Comparison of ENCODE assay signal across 24 cellular contexts in the genomic region with DNA sequence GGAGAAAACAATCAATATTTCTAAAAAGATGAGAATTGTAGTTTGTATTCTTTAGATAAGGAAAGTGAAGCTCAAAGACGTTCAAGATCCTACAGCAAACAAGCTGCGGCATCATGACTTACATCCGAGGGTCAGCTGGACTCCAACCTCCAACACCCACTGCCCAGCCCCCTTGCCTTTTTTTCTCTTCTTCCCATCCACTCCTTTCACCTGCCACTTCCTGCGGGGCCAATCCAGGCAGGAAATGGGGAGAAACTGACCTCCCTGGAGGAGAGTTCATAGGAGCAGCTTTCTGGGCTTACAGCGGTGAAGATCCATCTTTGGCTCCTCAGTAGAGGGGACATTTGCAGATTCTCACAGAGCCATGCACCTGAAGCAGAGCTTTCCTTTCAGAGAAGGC.
DNase-seq lines count a peak whose midpoint lies in the region; ATAC-seq and TF ChIP-seq lines count a peak whose summit lies in the region.
"Had no signal": no experiment of that assay in that cellular context is flagged by ENCODE, and none has a peak within 500 bp of the region (broad histone marks: within the 10 kb centered on the region; RNA-seq: fewer than 3 reads in every experiment).

No MANE protein-coding gene starts in this region.

- no peak overlapping the region for H3K18ac ChIP-seq in H9 (ENCODE audit: insufficient read length, low read depth, low read length)

- no peak overlapping the region for H3K4me3 Mint-ChIP-seq in H9
- H3K4me3 Mint-ChIP-seq in osteocyte (ENCODE audit: unreplicated experiment), result no peak overlapping the region
- H3K4me3 Mint-ChIP-seq: CD14-positive monocyte; CD4-positive, alpha-beta T cell; CD8-positive, alpha-beta memory T cell; GM23338; HFFc6 had no signal

- H3K27ac Mint-ChIP-seq in H9 (peak overlapping the region in 2 of 3 experiments; percentile 29 to 34; a peak in 1 of 7 replicates), osteocyte (ENCODE audit: unreplicated experiment) (no peak overlapping the region)
- H3K27ac Mint-ChIP-seq: CD14-positive monocyte; CD4-positive, alpha-beta T cell; GM23338; HFFc6 had no signal

- DNase-seq in H9 (no peak), coronary artery (ENCODE audit: low spot score) (peak; percentile 36), iPS-NIHi7 (ENCODE audit: extremely low spot score) (peak; percentile 6), osteocyte (ENCODE audit: extremely low spot score, unreplicated experiment) (peak; percentile 77), stomach (no peak)
- DNase-seq: 8988T; ACHN; AML-193; BE2C; CD4-positive, alpha-beta T cell; CD8-positive, alpha-beta memory T cell; DMS 273 treated with DMSO at 0.1 percent for 48 hours; DMS79; EL; GDM1; HFFc6 had no signal

- H3K27me3 ChIP-seq in H9 (ENCODE audit: insufficient read depth, low read length) (no peaks in the 10 kb centered on the region), stomach (peaks cover 0 to 38% (median 0%) of the 10 kb centered on the region in 3 donors)
- H3K27me3 ChIP-seq: BE2C; BLaER1 treated with 17β-estradiol and CSF1 and Interleukin-3, amounts not matched to agents 10 nM and 100 nM had no signal

- no CpG with 5 or more reads among the region's 5 CpGs for WGBS in H9 (ENCODE audit: extremely low coverage, insufficient read length, low lambda C conversion rate)
- WGBS in stomach, 5 donors, result 54 to 69% (median 61%) methylated on average over 5 of the region's 5 CpGs

- no peak overlapping the region for H3K23ac ChIP-seq in H9 (ENCODE audit: insufficient read length, low read depth, low read length)

- no peak overlapping the region for H2BK20ac ChIP-seq in H9 (ENCODE audit: low read depth, low read length, poor library complexity, severe bottlenecking)

- no peak overlapping the region for H2BK12ac ChIP-seq in H9 (ENCODE audit: insufficient read length, low read depth, low read length)

- H2BK120ac ChIP-seq in H9 (ENCODE audit: low read depth, low read length, poor library complexity, severe bottlenecking), result no peak overlapping the region

- H4K91ac ChIP-seq in H9 (ENCODE audit: insufficient read length, low read depth, low read length), result no peak overlapping the region

- no peak overlapping the region for H2AFZ ChIP-seq in H9 (ENCODE audit: low read length)
- H2AFZ ChIP-seq: GM23338 had no signal

- peaks cover 0 to 4% (median 0%) of the 10 kb centered on the region in 3 experiments; a peak in 1 of 7 replicates for H3K36me3 Mint-ChIP-seq in H9 (ENCODE audit: insufficient read depth in 1 of 3, low read depth in 3 of 3)
- H3K36me3 Mint-ChIP-seq in osteocyte (ENCODE audit: unreplicated experiment), result no peaks in the 10 kb centered on the region
- H3K36me3 Mint-ChIP-seq: CD14-positive monocyte; CD8-positive, alpha-beta memory T cell had no signal

- no peaks in the 10 kb centered on the region for H3K36me3 ChIP-seq in stomach
- H3K36me3 ChIP-seq: BE2C; BLaER1 treated with 17β-estradiol and CSF1 and Interleukin-3, amounts not matched to agents 10 nM and 100 nM; HAP-1 had no signal

- no peaks in the 10 kb centered on the region for H3K9me3 ChIP-seq in H9 (ENCODE audit: control insufficient read depth, low read depth, low read length)
- H3K9me3 ChIP-seq in stomach, result no peaks in the 10 kb centered on the region
- H3K9me3 ChIP-seq: A549, BE2C, HAP-1 had no signal

- no peaks in the 10 kb centered on the region for H3K23me2 ChIP-seq in H9 (ENCODE audit: insufficient read length, low read depth, low read length, poor library complexity, severe bottlenecking)

- no peak overlapping the region for H2BK15ac ChIP-seq in H9 (ENCODE audit: low read depth, low read length)

- peaks cover 0 to 2% of the 10 kb centered on the region in 2 experiments; a peak in 2 of 5 replicates for H3K9me3 Mint-ChIP-seq in H9
- no peaks in the 10 kb centered on the region for H3K9me3 Mint-ChIP-seq in osteocyte (ENCODE audit: unreplicated experiment)
- H3K9me3 Mint-ChIP-seq: CD4-positive, alpha-beta T cell; CD8-positive, alpha-beta memory T cell had no signal

- H3K27ac ChIP-seq in H9 (ENCODE audit: insufficient read length, low read depth, low read length), result no peak overlapping the region
- no peak overlapping the region for H3K27ac ChIP-seq in coronary artery
- H3K27ac ChIP-seq in stomach, result no peak overlapping the region
- H3K27ac ChIP-seq: A549; BLaER1 treated with 17β-estradiol and CSF1 and Interleukin-3, amounts not matched to agents 10 nM and 100 nM had no signal

- no peak for ATAC-seq in HG03469 (IDR thresholded peaks at IDR 0.05; ENCODE audit: unreplicated experiment)
- ATAC-seq in HG02623 (IDR thresholded peaks at IDR 0.05; ENCODE audit: unreplicated experiment), result no peak
- ATAC-seq: A549, GM12878, GM23338 had no signal

- H3K4me1 Mint-ChIP-seq in H9 (peaks cover 1 to 8% of the 10 kb centered on the region in 2 experiments), osteocyte (ENCODE audit: unreplicated experiment) (no peaks in the 10 kb centered on the region)
- H3K4me1 Mint-ChIP-seq: CD14-positive monocyte; CD8-positive, alpha-beta memory T cell; GM23338 had no signal

- no peak overlapping the region for H3K14ac ChIP-seq in H9 (ENCODE audit: insufficient read depth, low read length)

- intact Hi-C loops in stomach (cut with DNase I; ENCODE audit: low total_unique reads), result no loop called here

- H3K56ac ChIP-seq in H9 (ENCODE audit: insufficient read length, low read depth, low read length), result no peak overlapping the region

- H3K27me3 Mint-ChIP-seq in H9 (ENCODE audit: low read depth) (peaks cover 4% of the 10 kb centered on the region), osteocyte (ENCODE audit: unreplicated experiment) (no peaks in the 10 kb centered on the region)

- no peak overlapping the region for H4K5ac ChIP-seq in H9 (ENCODE audit: insufficient read length, low read depth, low read length)

- TF ChIP-seq EP300 in stomach (IDR thresholded peaks at IDR 0.05), result no peak

- no peak overlapping the region for H3K4me2 ChIP-seq in H9 (ENCODE audit: insufficient read depth, insufficient read length, low read length)
- H3K4me2 ChIP-seq: A549, GM23338 had no signal

- no peak overlapping the region for H2AK5ac ChIP-seq in H9 (ENCODE audit: insufficient read length, low read length)

- H4K8ac ChIP-seq in H9 (replicated peaks; ENCODE audit: insufficient read length, low read depth, low read length), result no peak overlapping the region

- TF ChIP-seq CTCF in H9 (conservative IDR thresholded peaks at IDR 0.05), result no peak
- TF ChIP-seq CTCF in coronary artery (IDR thresholded peaks at IDR 0.05), result no peak
- no peak for TF ChIP-seq CTCF in osteocyte (IDR thresholded peaks at IDR 0.05)
- no peak for TF ChIP-seq CTCF in stomach (IDR thresholded peaks at IDR 0.05)

- H3K79me2 ChIP-seq in H9 (ENCODE audit: insufficient read depth, low read length), result no peaks in the 10 kb centered on the region

- H3K4me1 ChIP-seq in H9 (ENCODE audit: insufficient read depth, low read length) (no peaks in the 10 kb centered on the region), stomach (no peaks in the 10 kb centered on the region)
- H3K4me1 ChIP-seq: A549, BE2C, HAP-1 had no signal

- H3T11ph ChIP-seq in H9 (ENCODE audit: low read length), result no peak overlapping the region

- no peak overlapping the region for H3K4ac ChIP-seq in H9 (ENCODE audit: low read depth, low read length)

- no peak overlapping the region for H3K9ac ChIP-seq in H9 (ENCODE audit: extremely low read depth, insufficient read length, low read length)
- H3K9ac ChIP-seq: BLaER1 treated with 17β-estradiol and CSF1 and Interleukin-3, amounts not matched to agents 10 nM and 100 nM had no signal

- no peak for TF ChIP-seq POLR2A in stomach (IDR thresholded peaks at IDR 0.05)

- no peak overlapping the region for H2BK5ac ChIP-seq in H9 (ENCODE audit: insufficient read length, low read length)

- H3K4me3 ChIP-seq in coronary artery (no peak overlapping the region), stomach (no peak overlapping the region)
- H3K4me3 ChIP-seq: A549; BLaER1 treated with 17β-estradiol and CSF1 and Interleukin-3, amounts not matched to agents 10 nM and 100 nM; GM12878; GM23338; HAP-1 had no signal

- H3K79me1 ChIP-seq in H9 (ENCODE audit: insufficient read depth, low read depth, low read length, poor library complexity, severe bottlenecking), result no peaks in the 10 kb centered on the region

- H4K20me1 ChIP-seq in H9 (ENCODE audit: control insufficient read depth, insufficient read depth, insufficient read length), result no peaks in the 10 kb centered on the region

Comparison
In these comparisons a context has a peak if more than half of its experiments do, and no peak if none do; other contexts are left out.
1. DNase-seq: peak in coronary artery (single experiment), iPS-NIHi7 (single experiment) and osteocyte (single experiment); none in H9 (single experiment) and stomach (single experiment).